15 cellular contexts compared by ENCODE assay signal in the genomic region with DNA sequence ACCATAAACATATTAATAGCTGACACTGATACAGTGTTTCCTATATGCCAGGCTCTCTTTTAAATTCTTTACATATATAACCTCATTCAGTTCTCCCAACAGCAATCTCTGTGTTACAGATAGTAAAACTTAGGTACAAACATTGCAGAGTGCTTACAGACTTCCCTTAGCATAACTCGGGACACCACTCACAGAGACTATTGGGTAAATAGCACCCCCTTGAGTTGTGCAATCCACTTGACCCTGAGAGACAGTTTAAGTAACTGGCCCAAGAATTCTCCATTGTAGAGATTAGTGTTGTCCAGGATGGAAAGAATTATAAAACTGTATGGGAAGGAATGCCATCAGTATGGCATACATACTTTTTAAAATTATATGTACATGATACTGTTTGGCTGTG.
"Had no signal": no experiment of that assay in that cellular context is flagged by ENCODE, and none has a peak within 500 bp of the region (broad histone marks: within the 10 kb centered on the region; RNA-seq: fewer than 3 reads in every experiment).

No MANE protein-coding gene starts in this region.

- DNase-seq: activated CD4-positive, alpha-beta T cell treated with anti-CD3 and anti-CD28 coated beads, Interleukin-2, amount 10 ng/mL, durations not matched to agents 7 days and 5 days; activated CD4-positive, CD25-positive, alpha-beta regulatory T cell; activated naive CD4-positive, alpha-beta T cell treated with anti-CD3 and anti-CD28 coated beads, Interleukin-2, amount 50 U/mL, for 16 hours; adrenal gland; cerebellar nuclear complex; endodermal cell; erythroblast; glutamatergic neuron; mucosa of descending colon; naive thymus-derived CD8-positive, alpha-beta T cell; right cardiac atrium had no signal

- H3K36me3 ChIP-seq: adrenal gland, neutrophil, tibial nerve had no signal

- H3K4me1 ChIP-seq: adrenal gland had no signal

- H3K27ac ChIP-seq: adrenal gland, neutrophil, tibial nerve had no signal

- H3K4me2 ChIP-seq: smooth muscle cell had no signal

- ATAC-seq: mucosa of descending colon; naive thymus-derived CD8-positive, alpha-beta T cell; right cardiac atrium; stimulated activated effector memory CD8-positive, alpha-beta T cell treated with anti-CD3 and anti-CD28 coated beads, Interleukin-12 subunit alpha, Interleukin-12 subunit beta, amount 100 ng/mL, for 72 hours had no signal

- H3K4me3 ChIP-seq: adrenal gland, mucosa of descending colon, smooth muscle cell, tibial nerve had no signal

- H3K27me3 ChIP-seq: adrenal gland, neutrophil, tibial nerve had no signal

- H3K9me3 ChIP-seq: adrenal gland, mucosa of descending colon, neutrophil, tibial nerve had no signal
